ENCODE assay signal across 15 cellular contexts in the genomic region with DNA sequence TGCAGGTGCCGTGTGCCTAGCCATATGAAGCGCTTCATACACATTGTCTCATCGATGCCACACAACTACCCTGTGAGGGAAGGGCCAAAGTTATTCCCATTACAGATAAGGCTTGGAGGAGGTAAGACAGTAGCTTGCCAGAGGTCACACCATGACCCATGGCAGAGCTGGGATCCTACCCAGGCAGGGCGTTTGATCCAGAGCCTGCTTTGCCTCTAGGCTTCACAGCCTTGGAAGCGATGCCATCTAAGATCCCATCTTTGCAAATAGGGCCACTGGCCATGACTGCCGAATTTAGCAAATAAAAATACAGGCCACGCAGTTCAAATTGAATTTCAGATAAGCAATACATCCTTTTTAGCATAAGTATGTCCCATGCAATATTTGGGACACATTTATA.
A peak's percentile ranks its signal among the peaks of the same experiment; 100 is the strongest.
DNase-seq lines count a peak whose midpoint lies in the region; ATAC-seq and TF ChIP-seq lines count a peak whose summit lies in the region.
"Had no signal": no experiment of that assay in that cellular context is flagged by ENCODE, and none has a peak within 500 bp of the region (broad histone marks: within the 10 kb centered on the region; RNA-seq: fewer than 3 reads in every experiment).

No MANE protein-coding gene starts in this region.

- peaks cover 8 to 9% of the 10 kb centered on the region in 2 donors for H3K4me1 ChIP-seq in ascending aorta
- H3K4me1 ChIP-seq: Caco-2 had no signal

- no peaks in the 10 kb centered on the region for H3K36me3 ChIP-seq in ascending aorta

- intact Hi-C loops in Right ventricle myocardium superior (cut with DNase I) (loop anchor here (10.0 kb wide), 4 partner anchors 75 to 525 kb away; a partner anchor contains a TSS), Right ventricle myocardium inferior (cut with DNase I) (loop anchor here (5.0 to 10.0 kb wide), 4 partner anchors 155 to 413 kb away; a partner anchor contains a TSS), ascending aorta (cut with DNase I) (loop anchor here (10.0 kb wide), 1 partner anchor 405 kb away; no protein-coding TSS in a partner anchor)

- H3K27ac ChIP-seq in C4-2B = peak overlapping the region; percentile 25
- no peak overlapping the region for H3K27ac ChIP-seq in ascending aorta

- H3K27me3 ChIP-seq in ascending aorta = no peaks in the 10 kb centered on the region

- H3K9me3 ChIP-seq in ascending aorta = no peaks in the 10 kb centered on the region
- H3K9me3 ChIP-seq: Caco-2 had no signal

- DNase-seq in Right ventricle myocardium superior = no peak
- no peak for DNase-seq in Right ventricle myocardium inferior (ENCODE audit: missing footprints)
- peak; percentile 73 for DNase-seq in left lobe of liver (ENCODE audit: low spot score)
- DNase-seq in 8988T = no peak
- no peak for DNase-seq in ascending aorta (ENCODE audit: low spot score in 2 of 2)
- DNase-seq: C1 segment of cervical spinal cord; Caco-2; CD4-positive, CD25-positive, alpha-beta regulatory T cell; CD8-positive, alpha-beta T cell; DMS153; DND-41; GOT3; H7 had no signal

- no peak overlapping the region for H3K4me3 ChIP-seq in ascending aorta

- ATAC-seq in Right ventricle myocardium superior (ENCODE audit: poor library complexity) (peak; percentile 32), Right ventricle myocardium inferior (no peak), left lobe of liver (peak; percentile 92)
- ATAC-seq: CD8-positive, alpha-beta T cell; HCT116 had no signal

- TF ChIP-seq CTCF in C4-2B (conservative IDR thresholded peaks at IDR 0.05) (no peak), ascending aorta (IDR thresholded peaks at IDR 0.05) (no peak)
